9 cellular contexts compared by ENCODE assay signal in genomic region chr1:110030687-110031086, GRCh38. TPM values are rescaled to one million over a fixed set of nuclear protein-coding genes. Genes with fewer than 3 reads are reported as not detected.
A peak's percentile ranks its signal among the peaks of the same experiment; 100 is the strongest.
DNase-seq lines count a peak whose midpoint lies in the region; TF ChIP-seq lines count a peak whose summit lies in the region.
"Not testable (repeated sequence)": the region's sequence is repeated elsewhere in the genome, so short reads cannot be mapped to it uniquely, and the experiment has no call there.
"Had no signal": no experiment of that assay in that cellular context is flagged by ENCODE, and none has a peak within 500 bp of the region (broad histone marks: within the 10 kb centered on the region; RNA-seq: fewer than 3 reads in every experiment).

No MANE protein-coding gene starts in this region.

- H3K9me3 Mint-ChIP-seq in IgD-negative memory B cell; T-helper 2 cell treated with Interferon-gamma antibody and Interleukin-4, amounts not matched to agents 5 μg/mL and 100 μg/mL, for 36 hours; activated naive CD8-positive, alpha-beta T cell (ENCODE audit: low read depth): not testable (repeated sequence)

- not testable (repeated sequence) for H2AFZ ChIP-seq in neuron (ENCODE audit: low read depth, low read length)

- peaks cover 22 to 28% (median 27%) of the 10 kb centered on the region in 3 donors for H3K4me1 Mint-ChIP-seq in IgD-negative memory B cell
- peaks cover 37% of the 10 kb centered on the region for H3K4me1 Mint-ChIP-seq in T-helper 2 cell treated with Interferon-gamma antibody and Interleukin-4, amounts not matched to agents 5 μg/mL and 100 μg/mL, for 36 hours (ENCODE audit: low read depth)
- peaks cover 30% of the 10 kb centered on the region for H3K4me1 Mint-ChIP-seq in activated naive CD8-positive, alpha-beta T cell (ENCODE audit: low read depth)

- H3K4me1 ChIP-seq in left ventricle myocardium inferior (peaks cover 17% of the 10 kb centered on the region), neuron (ENCODE audit: insufficient read depth, low read length) (peaks cover 31% of the 10 kb centered on the region)

- H3K4me3 Mint-ChIP-seq in IgD-negative memory B cell = peak overlapping the region; percentile 36 to 90 (median 81)
- H3K4me3 Mint-ChIP-seq in T-helper 2 cell treated with Interferon-gamma antibody and Interleukin-4, amounts not matched to agents 5 μg/mL and 100 μg/mL, for 36 hours = peak overlapping the region; percentile 87
- peak overlapping the region; percentile 71 for H3K4me3 Mint-ChIP-seq in activated naive CD8-positive, alpha-beta T cell

- DNase-seq in T-helper 2 cell treated with Interferon-gamma antibody and Interleukin-4, amounts not matched to agents 5 μg/mL and 100 μg/mL, for 36 hours (ENCODE audit: low spot score); left ventricle myocardium inferior: not testable (repeated sequence)

- intact Hi-C loops in left ventricle myocardium inferior (cut with micrococcal nuclease) = not testable (repeated sequence)

- H3K4me3 ChIP-seq in left ventricle myocardium inferior = peak overlapping the region; percentile 22
- peak overlapping the region; percentile 2 for H3K4me3 ChIP-seq in neuron (ENCODE audit: low read length)

- TF ChIP-seq CTCF in left ventricle myocardium inferior (IDR thresholded peaks at IDR 0.05; ENCODE audit: borderline replicate concordance) = not testable (repeated sequence)

- H3K27ac Mint-ChIP-seq in IgD-negative memory B cell = peak overlapping the region; percentile 51 to 96 (median 81)
- peak overlapping the region; percentile 92 for H3K27ac Mint-ChIP-seq in T-helper 2 cell treated with Interferon-gamma antibody and Interleukin-4, amounts not matched to agents 5 μg/mL and 100 μg/mL, for 36 hours
- H3K27ac Mint-ChIP-seq in activated naive CD8-positive, alpha-beta T cell = peak overlapping the region; percentile 80

- H3K36me3 ChIP-seq in left ventricle myocardium inferior; neuron (ENCODE audit: insufficient read depth, low read length): not testable (repeated sequence)

- H3K9me3 ChIP-seq in left ventricle myocardium inferior (replicated peaks); neuron (ENCODE audit: low read length): not testable (repeated sequence)

- H3K36me3 Mint-ChIP-seq in IgD-negative memory B cell; T-helper 2 cell treated with Interferon-gamma antibody and Interleukin-4, amounts not matched to agents 5 μg/mL and 100 μg/mL, for 36 hours (ENCODE audit: low read depth); activated naive CD8-positive, alpha-beta T cell: not testable (repeated sequence)

- H3K27ac ChIP-seq in left ventricle myocardium inferior (replicated peaks) = peak overlapping the region; percentile 14

- not testable (repeated sequence) for H3K27me3 Mint-ChIP-seq in IgD-negative memory B cell; T-helper 2 cell treated with Interferon-gamma antibody and Interleukin-4, amounts not matched to agents 5 μg/mL and 100 μg/mL, for 36 hours (ENCODE audit: low read depth); activated naive CD8-positive, alpha-beta T cell

- not testable (repeated sequence) for H3K27me3 ChIP-seq in left ventricle myocardium inferior (ENCODE audit: low read depth); neuron (ENCODE audit: insufficient read depth, low read length)

RNA-seq across cellular contexts. Expression of gene STRIP1, which starts 3.7 kb away (rescaled TPM):
- polyA plus RNA-seq in IgD-negative memory B cell = 22.5 TPM
- 18.1 TPM for total RNA-seq in left ventricle myocardium inferior

RNA-seq across cellular contexts. Expression of gene ALX3, which starts 39.8 kb away (rescaled TPM):
- not detected for polyA plus RNA-seq in IgD-negative memory B cell
- total RNA-seq in left ventricle myocardium inferior = not detected
- total RNA-seq: ascending aorta; Right ventricle myocardium inferior; subcutaneous adipose tissue; T-helper 2 cell treated with Interferon-gamma antibody and Interleukin-4, amounts not matched to agents 100 ng/mL and 5 ng/mL, for 36 hours had no signal

RNA-seq across cellular contexts. Expression of gene AHCYL1, which starts 46.1 kb away (rescaled TPM):
- 42.5 TPM for polyA plus RNA-seq in IgD-negative memory B cell
- total RNA-seq in left ventricle myocardium inferior = 45.2 TPM
